In the genomic region with DNA sequence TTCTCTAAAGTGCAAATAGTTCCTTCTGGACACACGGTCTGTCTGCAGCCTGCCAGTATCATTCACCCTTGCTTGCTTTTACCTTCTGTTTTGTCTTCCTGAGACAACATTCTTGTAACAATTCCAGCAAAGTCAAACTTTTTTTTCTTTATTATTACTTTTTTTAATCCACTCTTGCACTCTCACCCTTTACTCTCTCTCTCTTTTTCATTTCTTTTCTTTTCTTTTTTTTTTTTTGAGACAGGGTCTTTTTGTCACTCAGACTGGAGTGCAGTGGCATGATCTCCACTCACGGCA, we compare ENCODE assay signal across 1 cellular context.
TF ChIP-seq lines count a peak whose summit lies in the region.

No MANE protein-coding gene starts in this region.

TF ChIP-seq in H1, 55 proteins besides CTCF, POLR2A, EP300 and RAD21:
- TF ChIP-seq CBX8 (IDR thresholded peaks at IDR 0.05; ENCODE audit: borderline replicate concordance, low read depth, low read length) (no peak), RNF2 (IDR thresholded peaks at IDR 0.05; ENCODE audit: borderline replicate concordance, low read depth, low read length, missing control alignments, poor library complexity, severe bottlenecking) (no peak), BRCA1 (IDR thresholded peaks at IDR 0.05; ENCODE audit: low read depth, low read length) (no peak), POLR2AphosphoS5 (IDR thresholded peaks at IDR 0.05; ENCODE audit: low read depth, low read length) (no peak), CEBPB (IDR thresholded peaks at IDR 0.05; ENCODE audit: low read depth, low read length) (no peak)
- TF ChIP-seq, protein P1, sequence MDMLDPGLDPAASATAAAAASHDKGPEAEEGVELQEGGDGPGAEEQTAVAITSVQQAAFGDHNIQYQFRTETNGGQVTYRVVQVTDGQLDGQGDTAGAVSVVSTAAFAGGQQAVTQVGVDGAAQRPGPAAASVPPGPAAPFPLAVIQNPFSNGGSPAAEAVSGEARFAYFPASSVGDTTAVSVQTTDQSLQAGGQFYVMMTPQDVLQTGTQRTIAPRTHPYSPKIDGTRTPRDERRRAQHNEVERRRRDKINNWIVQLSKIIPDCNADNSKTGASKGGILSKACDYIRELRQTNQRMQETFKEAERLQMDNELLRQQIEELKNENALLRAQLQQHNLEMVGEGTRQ (IDR thresholded peaks at IDR 0.05; ENCODE audit: low read length): no peak
